Comparison of ENCODE assay signal across 19 cellular contexts in genomic region chr2:10523406-10524189, GRCh38.
"Had no signal": no experiment of that assay in that cellular context is flagged by ENCODE, and none has a peak within 500 bp of the region (broad histone marks: within the 10 kb centered on the region; RNA-seq: fewer than 3 reads in every experiment).

No MANE protein-coding gene starts in this region.

- H3K9me3 ChIP-seq: ovary, SK-N-SH, tibial artery had no signal

- ATAC-seq: left ventricle myocardium superior; stimulated activated naive B cell treated with anti-CD40 and anti-IgM and Interleukin-4, amounts not matched to agents 10 μg/mL and 1 μg/mL and 100 μg/mL, for 72 hours; T-cell had no signal

- DNase-seq: activated CD4-positive, alpha-beta memory T cell treated with anti-CD3 and anti-CD28 coated beads, Interleukin-2, amount 10 ng/mL, durations not matched to agents 7 days and 5 days; activated CD4-positive, alpha-beta T cell treated with anti-CD3 and anti-CD28 coated beads for 4 hours; cortex of kidney; effector CD8-positive, alpha-beta T cell; foreskin fibroblast; glutamatergic neuron; hypothalamus; kidney glomerular epithelial cell; left ventricle myocardium superior; mesendoderm; ovary; SK-N-SH; stimulated activated CD4-positive, alpha-beta T cell treated with anti-CD3 and anti-CD28 coated beads, Interleukin-15, amount 100 ng/mL, for 24 hours; stimulated activated CD4-positive, alpha-beta T cell treated with anti-CD3 and anti-CD28 coated beads, Interleukin-4, amount 100 ng/mL, for 1 hour; stimulated activated naive B cell treated with anti-CD40 and anti-IgM and Interleukin-4, amounts not matched to agents 10 μg/mL and 1 μg/mL and 100 μg/mL, for 72 hours; T1000 had no signal

- H3K4me3 ChIP-seq: ovary, tibial artery had no signal

- H3K27ac ChIP-seq: ovary, tibial artery, VCaP had no signal

- H3K27me3 ChIP-seq: ovary had no signal

- H3K36me3 ChIP-seq: ovary, tibial artery had no signal
